ENCODE assay signal across 2 cellular contexts in genomic region chr15:42591238-42591936, GRCh38.
TF ChIP-seq lines count a peak whose summit lies in the region.

No MANE protein-coding gene starts in this region.

TF ChIP-seq in A549, 52 proteins besides CTCF, POLR2A, EP300 and RAD21 (continued from another document):
- TF ChIP-seq E2F6 (IDR thresholded peaks at IDR 0.05; ENCODE audit: borderline replicate concordance, low read depth): no peak

TF ChIP-seq in GM23338, 12 proteins besides CTCF, POLR2A, EP300 and RAD21 (continued from another document):
- TF ChIP-seq REST (IDR thresholded peaks at IDR 0.05; ENCODE audit: unreplicated experiment) (no peak), POLR2AphosphoS5 (IDR thresholded peaks at IDR 0.05; ENCODE audit: low read depth) (no peak), ZNF331 (CRISPR knock-in tag; IDR thresholded peaks at IDR 0.05; ENCODE audit: low read depth) (no peak), EZH2 (IDR thresholded peaks at IDR 0.05; ENCODE audit: low read depth, unreplicated experiment) (no peak), NANOG (IDR thresholded peaks at IDR 0.05; ENCODE audit: borderline replicate concordance) (no peak), ZNF114 (CRISPR knock-in tag; IDR thresholded peaks at IDR 0.05) (no peak), CREB1 (CRISPR knock-in tag; IDR thresholded peaks at IDR 0.05; ENCODE audit: low read depth) (no peak)
- TF ChIP-seq, protein P1, sequence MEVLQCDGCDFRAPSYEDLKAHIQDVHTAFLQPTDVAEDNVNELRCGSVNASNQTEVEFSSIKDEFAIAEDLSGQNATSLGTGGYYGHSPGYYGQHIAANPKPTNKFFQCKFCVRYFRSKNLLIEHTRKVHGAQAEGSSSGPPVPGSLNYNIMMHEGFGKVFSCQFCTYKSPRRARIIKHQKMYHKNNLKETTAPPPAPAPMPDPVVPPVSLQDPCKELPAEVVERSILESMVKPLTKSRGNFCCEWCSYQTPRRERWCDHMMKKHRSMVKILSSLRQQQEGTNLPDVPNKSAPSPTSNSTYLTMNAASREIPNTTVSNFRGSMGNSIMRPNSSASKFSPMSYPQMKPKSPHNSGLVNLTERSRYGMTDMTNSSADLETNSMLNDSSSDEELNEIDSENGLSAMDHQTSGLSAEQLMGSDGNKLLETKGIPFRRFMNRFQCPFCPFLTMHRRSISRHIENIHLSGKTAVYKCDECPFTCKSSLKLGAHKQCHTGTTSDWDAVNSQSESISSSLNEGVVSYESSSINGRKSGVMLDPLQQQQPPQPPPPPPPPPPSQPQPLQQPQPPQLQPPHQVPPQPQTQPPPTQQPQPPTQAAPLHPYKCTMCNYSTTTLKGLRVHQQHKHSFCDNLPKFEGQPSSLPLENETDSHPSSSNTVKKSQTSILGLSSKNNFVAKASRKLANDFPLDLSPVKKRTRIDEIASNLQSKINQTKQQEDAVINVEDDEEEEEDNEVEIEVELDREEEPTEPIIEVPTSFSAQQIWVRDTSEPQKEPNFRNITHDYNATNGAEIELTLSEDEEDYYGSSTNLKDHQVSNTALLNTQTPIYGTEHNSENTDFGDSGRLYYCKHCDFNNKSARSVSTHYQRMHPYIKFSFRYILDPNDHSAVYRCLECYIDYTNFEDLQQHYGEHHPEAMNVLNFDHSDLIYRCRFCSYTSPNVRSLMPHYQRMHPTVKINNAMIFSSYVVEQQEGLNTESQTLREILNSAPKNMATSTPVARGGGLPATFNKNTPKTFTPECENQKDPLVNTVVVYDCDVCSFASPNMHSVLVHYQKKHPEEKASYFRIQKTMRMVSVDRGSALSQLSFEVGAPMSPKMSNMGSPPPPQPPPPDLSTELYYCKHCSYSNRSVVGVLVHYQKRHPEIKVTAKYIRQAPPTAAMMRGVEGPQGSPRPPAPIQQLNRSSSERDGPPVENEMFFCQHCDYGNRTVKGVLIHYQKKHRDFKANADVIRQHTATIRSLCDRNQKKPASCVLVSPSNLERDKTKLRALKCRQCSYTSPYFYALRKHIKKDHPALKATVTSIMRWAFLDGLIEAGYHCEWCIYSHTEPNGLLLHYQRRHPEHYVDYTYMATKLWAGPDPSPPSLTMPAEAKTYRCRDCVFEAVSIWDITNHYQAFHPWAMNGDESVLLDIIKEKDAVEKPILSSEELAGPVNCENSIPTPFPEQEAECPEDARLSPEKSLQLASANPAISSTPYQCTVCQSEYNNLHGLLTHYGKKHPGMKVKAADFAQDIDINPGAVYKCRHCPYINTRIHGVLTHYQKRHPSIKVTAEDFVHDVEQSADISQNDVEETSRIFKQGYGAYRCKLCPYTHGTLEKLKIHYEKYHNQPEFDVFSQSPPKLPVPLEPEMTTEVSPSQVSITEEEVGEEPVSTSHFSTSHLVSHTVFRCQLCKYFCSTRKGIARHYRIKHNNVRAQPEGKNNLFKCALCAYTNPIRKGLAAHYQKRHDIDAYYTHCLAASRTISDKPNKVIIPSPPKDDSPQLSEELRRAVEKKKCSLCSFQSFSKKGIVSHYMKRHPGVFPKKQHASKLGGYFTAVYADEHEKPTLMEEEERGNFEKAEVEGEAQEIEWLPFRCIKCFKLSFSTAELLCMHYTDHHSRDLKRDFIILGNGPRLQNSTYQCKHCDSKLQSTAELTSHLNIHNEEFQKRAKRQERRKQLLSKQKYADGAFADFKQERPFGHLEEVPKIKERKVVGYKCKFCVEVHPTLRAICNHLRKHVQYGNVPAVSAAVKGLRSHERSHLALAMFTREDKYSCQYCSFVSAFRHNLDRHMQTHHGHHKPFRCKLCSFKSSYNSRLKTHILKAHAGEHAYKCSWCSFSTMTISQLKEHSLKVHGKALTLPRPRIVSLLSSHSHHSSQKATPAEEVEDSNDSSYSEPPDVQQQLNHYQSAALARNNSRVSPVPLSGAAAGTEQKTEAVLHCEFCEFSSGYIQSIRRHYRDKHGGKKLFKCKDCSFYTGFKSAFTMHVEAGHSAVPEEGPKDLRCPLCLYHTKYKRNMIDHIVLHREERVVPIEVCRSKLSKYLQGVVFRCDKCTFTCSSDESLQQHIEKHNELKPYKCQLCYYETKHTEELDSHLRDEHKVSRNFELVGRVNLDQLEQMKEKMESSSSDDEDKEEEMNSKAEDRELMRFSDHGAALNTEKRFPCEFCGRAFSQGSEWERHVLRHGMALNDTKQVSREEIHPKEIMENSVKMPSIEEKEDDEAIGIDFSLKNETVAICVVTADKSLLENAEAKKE (CRISPR knock-in tag; IDR thresholded peaks at IDR 0.05): no peak
